20 cellular contexts compared by ENCODE assay signal in genomic region chr18:59912007-59912550, GRCh38. TPM values are rescaled to one million over a fixed set of nuclear protein-coding genes. Genes with fewer than 3 reads are reported as not detected.
DNase-seq lines count a peak whose midpoint lies in the region; ATAC-seq, FAIRE-seq and TF ChIP-seq lines count a peak whose summit lies in the region.
"Had no signal": no experiment of that assay in that cellular context is flagged by ENCODE, and none has a peak within 500 bp of the region (broad histone marks: within the 10 kb centered on the region; RNA-seq: fewer than 3 reads in every experiment).

No MANE protein-coding gene starts in this region.

- H3K79me2 ChIP-seq in K562 (ENCODE audit: control insufficient read depth, insufficient read depth, low read length) (no peaks in the 10 kb centered on the region), PC-9 (ENCODE audit: low read depth) (no peaks in the 10 kb centered on the region)

- peak overlapping the region; percentile 34; the same call in 1 of the 2 replicates for H3K14ac ChIP-seq in IMR-90 (replicated peaks; ENCODE audit: low read depth, low read length)

- peak; percentile 95 for FAIRE-seq in D721Med (lab: Jason Lieb, UNC)
- no peak for FAIRE-seq in K562 (lab: Jason Lieb, UNC)
- FAIRE-seq: GM19239 had no signal

- H3K9me1 ChIP-seq in IMR-90 (ENCODE audit: insufficient read depth, low read length) (peaks cover 9% of the 10 kb centered on the region), K562 (ENCODE audit: control insufficient read depth, insufficient read depth, low read length) (no peaks in the 10 kb centered on the region)

- BruUV-seq in IMR-90 (replicated peaks; lab: Mats Ljungman, UMichigan) (no TSS peak), K562 (replicated peaks; lab: Mats Ljungman, UMichigan) (no TSS peak), PC-9 (replicated peaks; lab: Mats Ljungman, UMichigan) (no TSS peak)

- H2BK20ac ChIP-seq in IMR-90 (ENCODE audit: low read depth, low read length) = peak overlapping the region; percentile 94; the same call in 1 of the 2 replicates

- no peaks in the 10 kb centered on the region for H4K20me1 ChIP-seq in IMR-90 (ENCODE audit: insufficient read depth, low read length)
- no peaks in the 10 kb centered on the region for H4K20me1 ChIP-seq in K562 (replicated peaks; ENCODE audit: control insufficient read depth, insufficient read depth, low read length)
- no peaks in the 10 kb centered on the region for H4K20me1 ChIP-seq in PC-9 (ENCODE audit: insufficient read depth)

- peak overlapping the region; percentile 84; the same call in 2 of the 3 replicates for H2BK15ac ChIP-seq in IMR-90 (ENCODE audit: low read depth, low read length)

- 0 out of 2 replicates have a peak overlapping the region, but pooled peaks have one; percentile 76 for H2AK5ac ChIP-seq in IMR-90 (ENCODE audit: low read depth, low read length)

- peaks cover 11% of the 10 kb centered on the region for H3K27me3 Mint-ChIP-seq in type B pancreatic cell

- H3K4me1 ChIP-seq in IMR-90 (ENCODE audit: control insufficient read depth, insufficient read depth, low read length) = peaks cover 23% of the 10 kb centered on the region
- H3K4me1 ChIP-seq in K562 (replicated peaks in 1 of 2; ENCODE audit: control insufficient read depth in 2 of 2, insufficient read depth in 2 of 2, low read length in 2 of 2) = peaks cover 0 to 12% of the 10 kb centered on the region in 2 experiments; a peak in 4 of 5 replicates
- peaks cover 60% of the 10 kb centered on the region for H3K4me1 ChIP-seq in PC-9 (replicated peaks; ENCODE audit: insufficient read depth)
- H3K4me1 ChIP-seq: SJCRH30 had no signal

- H3K27ac ChIP-seq in IMR-90 (ENCODE audit: insufficient read depth, low read length) (no peak overlapping the region), K562 (ENCODE audit: extremely low read depth, low read depth, low read length) (no peak overlapping the region), PC-9 (no peak overlapping the region)
- H3K27ac ChIP-seq: C4-2B, SJCRH30 had no signal

- H3K9ac ChIP-seq in IMR-90 (ENCODE audit: low read depth, low read length) (no peak overlapping the region), K562 (ENCODE audit: insufficient read depth in 1 of 2, low read depth in 2 of 2, low read length in 2 of 2) (no peak overlapping the region)

- H2BK120ac ChIP-seq in IMR-90 (ENCODE audit: low read depth, low read length) = peak overlapping the region; percentile 74; the same call in 1 of the 2 replicates

- H3K36me3 ChIP-seq in IMR-90 (ENCODE audit: control insufficient read depth, insufficient read depth, low read length) (no peaks in the 10 kb centered on the region), K562 (ENCODE audit: control insufficient read depth, insufficient read depth, low read length) (no peaks in the 10 kb centered on the region), PC-9 (ENCODE audit: low read depth) (no peaks in the 10 kb centered on the region)
- H3K36me3 ChIP-seq: SJCRH30 had no signal

- no peak for TF ChIP-seq EP300 in K562 (IDR thresholded peaks at IDR 0.05; ENCODE audit: low read length)

- no peaks in the 10 kb centered on the region for H3K9me2 ChIP-seq in PC-9 (ENCODE audit: insufficient read depth)

- peak overlapping the region; percentile 48; the same call in 1 of the 2 replicates for H4K91ac ChIP-seq in IMR-90 (ENCODE audit: insufficient read depth, low read depth, low read length)

- H3K36me3 Mint-ChIP-seq in type B pancreatic cell = no peaks in the 10 kb centered on the region

- TF ChIP-seq RAD21 in IMR-90 (IDR thresholded peaks at IDR 0.05; ENCODE audit: low read length) (no peak), K562 (CRISPR knock-in tag; conservative IDR thresholded peaks at IDR 0.05 in 1 of 2, IDR thresholded peaks at IDR 0.05 in 1 of 2) (0 out of 4 replicates have a peak, but pooled peaks of 1 of the 2 experiments have one; percentile 0)

- H3K4me1 Mint-ChIP-seq in type B pancreatic cell (ENCODE audit: unreplicated experiment) = peaks cover 21% of the 10 kb centered on the region

- no peak overlapping the region for H3K4me2 ChIP-seq in IMR-90 (ENCODE audit: low read depth, low read length)
- H3K4me2 ChIP-seq in K562 (ENCODE audit: insufficient read depth, low read length) = no peak overlapping the region
- no peak overlapping the region for H3K4me2 ChIP-seq in PC-9

- ATAC-seq in IMR-90 (ENCODE audit: low read depth) (no peak), K562 (no peak), GM21423 (IDR thresholded peaks at IDR 0.05; ENCODE audit: unreplicated experiment) (no peak)
- ATAC-seq: Panc1 had no signal

- dilution Hi-C loops in IMR-90 (cut with HindIII; ENCODE audit: low sequenced_read_pairs, unreplicated experiment) = no loop called here

- intact Hi-C loops in IMR-90 (cut with micrococcal nuclease) (loop anchor here (5.0 kb wide), 1 partner anchor 40 kb away; no protein-coding TSS in a partner anchor), K562 (cut with micrococcal nuclease) (no loop called here), PC-9 (cut with micrococcal nuclease; ENCODE audit: unreplicated experiment) (no loop called here)

- H2AFZ ChIP-seq in IMR-90 (replicated peaks; ENCODE audit: low read length, poor library complexity) = no peak overlapping the region
- H2AFZ ChIP-seq in K562 (ENCODE audit: low read depth, low read length) = peak overlapping the region; percentile 38; the same call in 1 of the 2 replicates
- H2AFZ ChIP-seq in PC-9 = no peak overlapping the region

- H3K56ac ChIP-seq in IMR-90 (ENCODE audit: extremely low read depth, insufficient read depth, low read length) = no peak overlapping the region

- H3K9me3 ChIP-seq in IMR-90 (ENCODE audit: control insufficient read depth, insufficient read depth, low read length) (peaks cover 3% of the 10 kb centered on the region; the same call in 1 of the 2 replicates), K562 (replicated peaks; ENCODE audit: control insufficient read depth, insufficient read depth, low read depth, low read length) (no peaks in the 10 kb centered on the region), PC-9 (ENCODE audit: insufficient read depth, low read depth) (peaks cover 4% of the 10 kb centered on the region)
- H3K9me3 ChIP-seq: SJCRH30 had no signal

- in situ Hi-C loops in IMR-90 (cut with MboI; ENCODE audit: low sequenced_read_pairs) (no loop called here), K562 (cut with MboI) (no loop called here)

- no peak for TF ChIP-seq CTCF in D721Med (IDR thresholded peaks at IDR 0.05; ENCODE audit: insufficient read depth, missing control alignments)
- TF ChIP-seq CTCF in IMR-90 (conservative IDR thresholded peaks at IDR 0.05; ENCODE audit: low read depth, low read length) = no peak
- no peak for TF ChIP-seq CTCF in K562 (IDR thresholded peaks at IDR 0.05 in 2 of 3, conservative IDR thresholded peaks at IDR 0.05 in 1 of 3; ENCODE audit: insufficient read depth in 2 of 3, low read depth in 1 of 3, low read length in 3 of 3)
- TF ChIP-seq CTCF in type B pancreatic cell (conservative IDR thresholded peaks at IDR 0.05) = no peak
- TF ChIP-seq CTCF in PC-9 (conservative IDR thresholded peaks at IDR 0.05) = no peak

- peak overlapping the region; percentile 88 for H2BK5ac ChIP-seq in IMR-90 (ENCODE audit: low read depth, low read length, poor library complexity, severe bottlenecking)

- peak overlapping the region; percentile 25; the same call in 1 of the 2 replicates for H4K5ac ChIP-seq in IMR-90 (ENCODE audit: low read depth, low read length)

- H3K18ac ChIP-seq in IMR-90 (ENCODE audit: low read depth, low read length) = peak overlapping the region; percentile 86; the same call in 1 of the 2 replicates

- H3K27me3 ChIP-seq in IMR-90 (ENCODE audit: control insufficient read depth, insufficient read depth, low read length) (no peaks in the 10 kb centered on the region), K562 (ENCODE audit: control insufficient read depth in 2 of 2, insufficient read depth in 2 of 2, low read length in 2 of 2) (no peaks in the 10 kb centered on the region), PC-9 (ENCODE audit: insufficient read depth, low read depth) (no peaks in the 10 kb centered on the region)
- H3K27me3 ChIP-seq: SJCRH30 had no signal

- CTCF ChIA-PET in IMR-90 (lab: Yijun Ruan, JAX) (no interaction called here), K562 (lab: Yijun Ruan, JAX; ENCODE audit: low intra/inter-chr PET ratio) (no interaction called here), PC-9 (lab: Charles Lee) (interaction anchor here (0.6 kb wide), 1 partner anchor 34 kb away, joined by 8 read pairs; no protein-coding TSS in a partner anchor)

- H3K4me3 Mint-ChIP-seq in type B pancreatic cell = no peak overlapping the region

- H3F3A ChIP-seq in PC-9 (ENCODE audit: insufficient read depth, low read depth) = peaks cover 34% of the 10 kb centered on the region

- no peak overlapping the region for H2AK9ac ChIP-seq in IMR-90 (replicated peaks; ENCODE audit: low read depth, low read length, poor library complexity)

- peaks cover 4% of the 10 kb centered on the region for H3K9me3 Mint-ChIP-seq in type B pancreatic cell

- peak overlapping the region in 1 of 2 experiments; percentile 32; a peak in 2 of 4 replicates for H4K8ac ChIP-seq in IMR-90 (ENCODE audit: low read depth in 2 of 2, low read length in 2 of 2)

- H3K4ac ChIP-seq in IMR-90 (ENCODE audit: low read depth, low read length) = peak overlapping the region; percentile 74; the same call in 1 of the 2 replicates

- TF ChIP-seq POLR2A in IMR-90 (IDR thresholded peaks at IDR 0.05; ENCODE audit: low read depth, low read length) (no peak), K562 (conservative IDR thresholded peaks at IDR 0.05) (no peak)

- H3K23ac ChIP-seq in IMR-90 (ENCODE audit: low read depth, low read length) = no peak overlapping the region

- DNase-seq in D721Med (ENCODE audit: insufficient read length, low spot score) (no peak), IMR-90 (no peak), K562 (ENCODE audit: extremely low read depth in 1 of 4, low spot score in 3 of 4) (no peak), iris pigment epithelial cell (ENCODE audit: low read depth) (peak; percentile 49), type B pancreatic cell (ENCODE audit: extremely low spot score, unreplicated experiment) (no peak), PC-9 (no peak), NCI-H524 (lab: John Stamatoyannopoulos, UW) (no peak)
- DNase-seq: DND-41, GDM1, GOT3, KG1, NCI-H1417, NCI-H187, NCI-H345, NCI-H526, SJCRH30 had no signal

- no peak overlapping the region for H3K27ac Mint-ChIP-seq in type B pancreatic cell

- H3K4me3 ChIP-seq in IMR-90 (ENCODE audit: insufficient read depth, low read depth, low read length) = no peak overlapping the region
- no peak overlapping the region for H3K4me3 ChIP-seq in K562
- no peak overlapping the region for H3K4me3 ChIP-seq in PC-9
- H3K4me3 ChIP-seq: SJCRH30 had no signal

- peaks cover 0 to 9% of the 10 kb centered on the region in 2 experiments; a peak in 1 of 4 replicates for H3K79me1 ChIP-seq in IMR-90 (ENCODE audit: low read depth in 1 of 2, low read length in 2 of 2)

- POLR2A ChIA-PET in IMR-90 (lab: Charles Lee; ENCODE audit: unreplicated experiment) = no interaction called here
- POLR2A ChIA-PET in K562 (lab: Yijun Ruan, JAX) = interaction anchor here (1.8 kb wide), 1 partner anchor 13 kb away, joined by 5 read pairs; the partner anchor contains the start of gene PMAIP1
- POLR2A ChIA-PET in PC-9 (lab: Charles Lee; ENCODE audit: unreplicated experiment) = no interaction called here

- 100% methylated on average over 1 of the region's 2 CpGs; no CpG with 5 or more reads in 1 of the 2 experiments for WGBS in IMR-90 (ENCODE audit: extremely low coverage in 2 of 2, insufficient read length in 1 of 2), 2 experiments
- WGBS in K562 (ENCODE audit: insufficient coverage, low coverage, missing lambda C conversion rate) = 0% methylated on average over 1 of the region's 2 CpGs

RNA-seq across cellular contexts. Expression of gene PMAIP1, which starts 12.3 kb away (rescaled TPM):
- total RNA-seq in IMR-90 (2012; rRNA removed) = 14.0 and 26.9 TPM in 2 replicates
- polyA plus RNA-seq in IMR-90 (2012; rRNA removed) = 25.9 and 30.1 TPM in 2 replicates
- 4.3 and 12.5 TPM in 2 replicates for polyA plus RNA-seq in IMR-90 (2012; cell fraction: cytosol; rRNA removed)
- 7.2 and 17.3 TPM in 2 replicates for polyA plus RNA-seq in IMR-90 (2012; cell fraction: nucleus; rRNA removed; ENCODE audit: low replicate concordance)
- total RNA-seq in K562 (2011; cell fraction: chromatin; rRNA removed; ENCODE audit: low replicate concordance) = 4.4 and 9.5 TPM in 2 replicates
- total RNA-seq in K562 (2011; cell fraction: nucleolus; rRNA removed) = 6.2 and 8.5 TPM in 2 replicates
- 5.6 and 6.1 TPM in 2 replicates for total RNA-seq in K562 (2011; cell fraction: nucleoplasm; rRNA removed)
- 14.0 and 16.5 TPM in 2 replicates for total RNA-seq in K562 (2014; rRNA removed)
- total RNA-seq in K562 (2014; rRNA removed; fragmentation: Illumina TruSeq; extraction: Trizol) = 16.4 and 19.7 TPM in 2 replicates
- 8.0 and 8.1 TPM in 2 replicates for total RNA-seq in K562 (2015; rRNA removed; fragmentation: Illumina TruSeq; extraction: Trizol)
- 17.3 and 17.6 TPM in 2 replicates for total RNA-seq in K562 (2021)
- polyA plus RNA-seq in K562 (2011; rRNA removed) = 14.9 and 15.2 TPM in 2 replicates
- 9.2 and 10.1 TPM in 2 replicates for polyA plus RNA-seq in K562 (2011; cell fraction: cytosol; rRNA removed)
- polyA plus RNA-seq in K562 (2011; cell fraction: nucleus; rRNA removed) = 4.7 and 6.4 TPM in 2 replicates
- polyA plus RNA-seq in K562 (2012) = 9.7 and 20.8 TPM in 2 replicates
- polyA plus RNA-seq in K562 (2014; fragmentation: Illumina TruSeq; extraction: Trizol) = 14.0 and 15.4 TPM in 2 replicates
- 10 to 100 TPM; 10.0 to 14.9 TPM for polyA plus RNA-seq in K562 (2014; fragmentation: Nextera tagmentation; extraction: Ambion mirVana)
- 21.6 and 22.9 TPM in 2 replicates for polyA plus RNA-seq in K562 (2014; rRNA removed)
- polyA minus RNA-seq in K562 (2011; rRNA and poly(A)+ RNA removed) = 7.0 and 9.9 TPM in 2 replicates
- polyA minus RNA-seq in K562 (2011; cell fraction: cytosol; rRNA and poly(A)+ RNA removed) = 6.8 and 8.2 TPM in 2 replicates
- polyA minus RNA-seq in K562 (2011; cell fraction: nucleus; rRNA and poly(A)+ RNA removed) = 6.9 and 18.1 TPM in 2 replicates
- 16.5 and 24.4 TPM in 2 replicates for total RNA-seq in type B pancreatic cell (ENCODE audit: low replicate concordance)
- 16.5 and 17.0 TPM in 2 replicates for total RNA-seq in PC-9 (2021)
